Comparison of ENCODE assay signal across 25 cellular contexts in the genomic region with DNA sequence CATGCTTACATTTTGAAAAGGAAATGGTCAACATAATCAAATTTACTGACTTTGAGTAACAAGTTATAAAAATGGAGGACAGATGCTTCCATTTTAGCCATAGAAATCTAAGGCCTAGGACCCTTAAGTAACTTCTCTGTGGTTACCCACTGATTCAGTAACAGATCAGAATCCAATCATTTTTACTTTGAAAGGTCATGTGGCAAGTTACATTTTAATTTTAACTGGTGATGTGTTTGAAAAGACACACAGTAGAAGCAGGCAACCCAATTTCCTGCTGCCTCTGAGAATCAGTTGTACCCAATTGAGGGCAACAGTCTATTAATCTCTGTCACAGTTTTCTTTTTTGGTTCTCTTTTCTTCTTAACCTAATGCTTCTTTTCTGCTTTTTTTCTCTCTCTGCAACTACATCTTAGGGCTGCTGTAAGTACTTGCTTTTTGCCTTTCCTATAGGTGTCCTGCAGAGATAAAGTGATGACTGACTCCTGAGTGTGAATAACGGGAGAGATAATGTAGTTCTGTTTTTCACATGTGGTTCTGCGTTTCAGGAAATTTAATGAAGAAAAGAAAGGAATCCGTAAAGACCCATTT. TPM values are rescaled to one million over a fixed set of nuclear protein-coding genes. Genes with fewer than 3 reads are reported as not detected.
A peak's percentile ranks its signal among the peaks of the same experiment; 100 is the strongest.
DNase-seq lines count a peak whose midpoint lies in the region; ATAC-seq and TF ChIP-seq lines count a peak whose summit lies in the region.
"Had no signal": no experiment of that assay in that cellular context is flagged by ENCODE, and none has a peak within 500 bp of the region (broad histone marks: within the 10 kb centered on the region; RNA-seq: fewer than 3 reads in every experiment).

No MANE protein-coding gene starts in this region.

- H3K27ac ChIP-seq in OCI-LY7 (ENCODE audit: low read depth, low read length, poor library complexity, severe bottlenecking) (peak overlapping the region; percentile 47), endodermal cell (ENCODE audit: low read depth, low read length) (no peak overlapping the region)
- H3K27ac ChIP-seq: C4-2B, right atrium auricular region, upper lobe of left lung had no signal

- H3K4me3 Mint-ChIP-seq in endodermal cell = no peak overlapping the region
- H3K4me3 Mint-ChIP-seq in activated T-cell treated with anti-CD3 and anti-CD28 coated beads, Interleukin-2, amount 50 U/mL, for 72 hours = no peak overlapping the region
- no peak overlapping the region for H3K4me3 Mint-ChIP-seq in stimulated activated naive B cell treated with anti-CD40 and anti-IgM and Interleukin-4, amounts not matched to agents 10 μg/mL and 1 μg/mL and 100 μg/mL, for 72 hours
- H3K4me3 Mint-ChIP-seq: activated B cell treated with CpG ODN at 0.5 μM for 24 hours had no signal

- BruUV-seq in OCI-LY7 (replicated peaks; lab: Mats Ljungman, UMichigan) = no TSS peak

- peaks cover 22% of the 10 kb centered on the region for H3K4me1 Mint-ChIP-seq in endodermal cell
- peaks cover 39% of the 10 kb centered on the region for H3K4me1 Mint-ChIP-seq in activated T-cell treated with anti-CD3 and anti-CD28 coated beads, Interleukin-2, amount 50 U/mL, for 72 hours (ENCODE audit: low read depth)
- peaks cover 9 to 26% of the 10 kb centered on the region in 2 donors for H3K4me1 Mint-ChIP-seq in stimulated activated naive B cell treated with anti-CD40 and anti-IgM and Interleukin-4, amounts not matched to agents 10 μg/mL and 1 μg/mL and 100 μg/mL, for 72 hours

- H2AFZ ChIP-seq in OCI-LY7 (ENCODE audit: low read length) = no peak overlapping the region

- intact Hi-C loops in OCI-LY7 (cut with micrococcal nuclease; ENCODE audit: unreplicated experiment) = loop anchor here (10.0 kb wide), 3 partner anchors 196 to 1016 kb away; partner anchors contain the start of genes C15orf61 and SMAD6

- ATAC-seq in activated T-cell treated with anti-CD3 and anti-CD28 coated beads, Interleukin-2, amount 50 U/mL, for 72 hours (replicated peaks in 1 of 2) = no peak
- ATAC-seq in GM18867 (IDR thresholded peaks at IDR 0.05; ENCODE audit: unreplicated experiment) = no peak
- ATAC-seq in stimulated activated naive B cell treated with anti-CD40 and anti-IgM and Interleukin-4, amounts not matched to agents 10 μg/mL and 1 μg/mL and 100 μg/mL, for 72 hours (replicated peaks) = no peak
- ATAC-seq: activated T-helper 17 cell treated with anti-CD3 and anti-CD28 coated beads, Interleukin-2, amount 50 U/mL, for 72 hours; PC-3 had no signal

- H3K4me3 ChIP-seq in OCI-LY7 (ENCODE audit: low read depth, low read length, poor library complexity, severe bottlenecking) = no peak overlapping the region
- no peak overlapping the region for H3K4me3 ChIP-seq in endodermal cell (ENCODE audit: low read length)
- H3K4me3 ChIP-seq: right atrium auricular region, upper lobe of left lung had no signal

- no peak overlapping the region for H3K9ac ChIP-seq in endodermal cell (ENCODE audit: extremely low read depth, low read length, poor library complexity, severe bottlenecking)

- H3K27ac Mint-ChIP-seq in endodermal cell = peak overlapping the region; percentile 2
- H3K27ac Mint-ChIP-seq in activated T-cell treated with anti-CD3 and anti-CD28 coated beads, Interleukin-2, amount 50 U/mL, for 72 hours = no peak overlapping the region
- H3K27ac Mint-ChIP-seq in stimulated activated naive B cell treated with anti-CD40 and anti-IgM and Interleukin-4, amounts not matched to agents 10 μg/mL and 1 μg/mL and 100 μg/mL, for 72 hours = no peak overlapping the region
- H3K27ac Mint-ChIP-seq: activated B cell treated with CpG ODN at 0.5 μM for 24 hours had no signal

- POLR2A ChIA-PET in OCI-LY7 (lab: Charles Lee) = no interaction called here

- no peaks in the 10 kb centered on the region for H3K27me3 Mint-ChIP-seq in endodermal cell (ENCODE audit: insufficient read depth)
- H3K27me3 Mint-ChIP-seq in activated T-cell treated with anti-CD3 and anti-CD28 coated beads, Interleukin-2, amount 50 U/mL, for 72 hours (ENCODE audit: low read depth) = no peaks in the 10 kb centered on the region
- no peaks in the 10 kb centered on the region for H3K27me3 Mint-ChIP-seq in stimulated activated naive B cell treated with anti-CD40 and anti-IgM and Interleukin-4, amounts not matched to agents 10 μg/mL and 1 μg/mL and 100 μg/mL, for 72 hours
- H3K27me3 Mint-ChIP-seq: activated B cell treated with CpG ODN at 0.5 μM for 24 hours; activated naive CD4-positive, alpha-beta T cell treated with anti-CD3 and anti-CD28 coated beads, Interleukin-2, amount 50 U/mL, for 24 hours; activated T-helper 17 cell treated with anti-CD3 and anti-CD28 coated beads, Interleukin-2, amount 50 U/mL, for 72 hours had no signal

- peaks cover 26% of the 10 kb centered on the region for H3K36me3 Mint-ChIP-seq in endodermal cell (ENCODE audit: low read depth)
- H3K36me3 Mint-ChIP-seq in activated T-cell treated with anti-CD3 and anti-CD28 coated beads, Interleukin-2, amount 50 U/mL, for 72 hours (ENCODE audit: insufficient read depth in 2 of 2) = peaks cover 9 to 20% of the 10 kb centered on the region in 2 donors
- peaks cover 8 to 15% of the 10 kb centered on the region in 2 donors for H3K36me3 Mint-ChIP-seq in stimulated activated naive B cell treated with anti-CD40 and anti-IgM and Interleukin-4, amounts not matched to agents 10 μg/mL and 1 μg/mL and 100 μg/mL, for 72 hours

- WGBS in endodermal cell (ENCODE audit: insufficient coverage in 1 of 2, insufficient read length in 1 of 2), 2 experiments = 92 to 100% methylated on average over 1 to 3 of the region's 3 CpGs

- H3K27me3 ChIP-seq in endodermal cell (ENCODE audit: control insufficient read depth, insufficient read depth, low read length, poor library complexity, severe bottlenecking) = no peaks in the 10 kb centered on the region
- H3K27me3 ChIP-seq: right atrium auricular region, upper lobe of left lung had no signal

- H3K36me3 ChIP-seq in OCI-LY7 (ENCODE audit: insufficient read depth, low read length) (peaks cover 57% of the 10 kb centered on the region), endodermal cell (ENCODE audit: control insufficient read depth, insufficient read depth, low read length) (peaks cover 40% of the 10 kb centered on the region)
- H3K36me3 ChIP-seq: upper lobe of left lung had no signal

- H3K9me3 ChIP-seq in OCI-LY7 (ENCODE audit: low read length) (no peaks in the 10 kb centered on the region), endodermal cell (ENCODE audit: control insufficient read depth, low read length) (no peaks in the 10 kb centered on the region)
- H3K9me3 ChIP-seq: right atrium auricular region, upper lobe of left lung had no signal

- H3K79me2 ChIP-seq in OCI-LY7 (ENCODE audit: insufficient read depth, low read depth, low read length) = peaks cover 60% of the 10 kb centered on the region

- H4K20me1 ChIP-seq in OCI-LY7 (ENCODE audit: insufficient read depth, low read length) = peaks cover 9% of the 10 kb centered on the region

- in situ Hi-C loops in ACHN (cut with HindIII; ENCODE audit: low pct_ligation_motif_present, low pct_unique_long_range_greater_than_20kb, low sequenced_read_pairs) (no loop called here), Caki2 (cut with HindIII; ENCODE audit: low pct_unique_long_range_greater_than_20kb, low sequenced_read_pairs) (no loop called here)

- no peaks in the 10 kb centered on the region for H3K9me2 ChIP-seq in OCI-LY7 (ENCODE audit: insufficient read depth, low read length)

- DNase-seq in ACHN = peak; percentile 71
- DNase-seq in Caki2 (ENCODE audit: low read depth) = peak; percentile 4
- peak; percentile 34 for DNase-seq in OCI-LY7 (ENCODE audit: low spot score)
- DNase-seq in endodermal cell = no peak
- DNase-seq in activated T-cell treated with anti-CD3 and anti-CD28 coated beads, Interleukin-2, amount 50 U/mL, for 72 hours = no peak
- no peak for DNase-seq in globus pallidus (ENCODE audit: low spot score)
- no peak for DNase-seq in stimulated activated naive B cell treated with anti-CD40 and anti-IgM and Interleukin-4, amounts not matched to agents 10 μg/mL and 1 μg/mL and 100 μg/mL, for 72 hours
- DNase-seq: activated B cell treated with CpG ODN at 0.5 μM for 24 hours; DMS79 treated with DMSO at 0.1 percent for 48 hours; GOT3; mammary epithelial cell; NCI-H2081; NCI-H524 treated with DMSO at 0.1 percent for 48 hours; PC-3; SHP77; small intestine; stimulated activated naive CD4-positive, alpha-beta T cell; upper lobe of left lung had no signal

- no peaks in the 10 kb centered on the region for H3K9me3 Mint-ChIP-seq in endodermal cell
- H3K9me3 Mint-ChIP-seq in activated T-cell treated with anti-CD3 and anti-CD28 coated beads, Interleukin-2, amount 50 U/mL, for 72 hours = no peaks in the 10 kb centered on the region
- H3K9me3 Mint-ChIP-seq in stimulated activated naive B cell treated with anti-CD40 and anti-IgM and Interleukin-4, amounts not matched to agents 10 μg/mL and 1 μg/mL and 100 μg/mL, for 72 hours = no peaks in the 10 kb centered on the region
- H3K9me3 Mint-ChIP-seq: activated B cell treated with CpG ODN at 0.5 μM for 24 hours; activated naive CD4-positive, alpha-beta T cell treated with anti-CD3 and anti-CD28 coated beads, Interleukin-2, amount 50 U/mL, for 24 hours; activated T-helper 17 cell treated with anti-CD3 and anti-CD28 coated beads, Interleukin-2, amount 50 U/mL, for 72 hours had no signal

- H3K4me2 ChIP-seq in OCI-LY7 (ENCODE audit: low read length) = peak overlapping the region; percentile 41

- TF ChIP-seq CTCF in OCI-LY7 (conservative IDR thresholded peaks at IDR 0.05; ENCODE audit: low read length) (no peak), endodermal cell (conservative IDR thresholded peaks at IDR 0.05) (no peak)

- CTCF ChIA-PET in OCI-LY7 (lab: Charles Lee; ENCODE audit: unreplicated experiment) = no interaction called here

- peaks cover 19% of the 10 kb centered on the region for H3K4me1 ChIP-seq in OCI-LY7 (ENCODE audit: insufficient read depth, low read length, poor library complexity, severe bottlenecking)
- no peaks in the 10 kb centered on the region for H3K4me1 ChIP-seq in endodermal cell (ENCODE audit: control insufficient read depth, insufficient read depth, low read length)

RNA-seq across cellular contexts. Expression of gene ZWILCH, which starts 3.3 kb away (rescaled TPM):
- 20.0 and 42.1 TPM in 2 replicates for total RNA-seq in Caki2 (2014; rRNA removed; shearing (Covaris generic); ENCODE audit: low replicate concordance)
- 36.9 and 37.4 TPM in 2 replicates for total RNA-seq in OCI-LY7 (2014; rRNA removed; shearing (Covaris generic))
- 49.0 and 50.2 TPM in 2 replicates for total RNA-seq in OCI-LY7 (2022)
- 10 to 100 TPM; 37.3 to 44.2 TPM for total RNA-seq in endodermal cell
- 41.3 TPM for polyA plus RNA-seq in endodermal cell (2013, experiment 1 of 2)
- polyA plus RNA-seq in endodermal cell (2013, experiment 2 of 2) = 36.1 TPM
- 10 to 100 TPM; 25.0 to 25.1 TPM for total RNA-seq in activated T-cell treated with anti-CD3 and anti-CD28 coated beads, Interleukin-2, amount 50 U/mL, for 72 hours

RNA-seq across cellular contexts. Expression of gene RPL4, which starts 3.7 kb away (rescaled TPM):
- 5,634 and 5,951 TPM in 2 replicates for total RNA-seq in Caki2 (2014; rRNA removed; shearing (Covaris generic); ENCODE audit: low replicate concordance)
- total RNA-seq in OCI-LY7 (2014; rRNA removed; shearing (Covaris generic)) = 5,185 and 5,381 TPM in 2 replicates
- total RNA-seq in OCI-LY7 (2022) (4,316 and 4,489 TPM in 2 replicates), endodermal cell (1,000 to 10,000 TPM; 2,700 to 3,227 TPM)
- polyA plus RNA-seq in endodermal cell (2013, experiment 1 of 2) = 4,331 TPM
- 4,059 TPM for polyA plus RNA-seq in endodermal cell (2013, experiment 2 of 2)
- 1,000 to 10,000 TPM; 4,175 to 4,250 TPM for total RNA-seq in activated T-cell treated with anti-CD3 and anti-CD28 coated beads, Interleukin-2, amount 50 U/mL, for 72 hours

RNA-seq across cellular contexts. Expression of gene SNAPC5, which starts 10.8 kb away (rescaled TPM):
- total RNA-seq in Caki2 (2014; rRNA removed; shearing (Covaris generic); ENCODE audit: low replicate concordance) = 73.8 and 108 TPM in 2 replicates
- total RNA-seq in OCI-LY7 (2014; rRNA removed; shearing (Covaris generic)) = 30.7 and 32.6 TPM in 2 replicates
- total RNA-seq in OCI-LY7 (2022) (25.7 and 26.5 TPM in 2 replicates), endodermal cell (10 to 100 TPM; 25.4 to 27.4 TPM)
- 22.0 TPM for polyA plus RNA-seq in endodermal cell (2013, experiment 1 of 2)
- polyA plus RNA-seq in endodermal cell (2013, experiment 2 of 2) = 25.3 TPM
- 10 to 100 TPM; 29.9 to 32.2 TPM for total RNA-seq in activated T-cell treated with anti-CD3 and anti-CD28 coated beads, Interleukin-2, amount 50 U/mL, for 72 hours

RNA-seq across cellular contexts. Expression of gene LCTL, which starts 57.4 kb away (rescaled TPM):
- total RNA-seq in Caki2 (2014; rRNA removed; shearing (Covaris generic); ENCODE audit: low replicate concordance) = not detected in 2 replicates
- total RNA-seq in OCI-LY7 (2014; rRNA removed; shearing (Covaris generic)) = not detected in 2 replicates
- not detected in 2 replicates for total RNA-seq in OCI-LY7 (2022)
- total RNA-seq in endodermal cell = under 1 TPM; 0.51 to 0.77 TPM
- polyA plus RNA-seq in endodermal cell (2013, experiment 1 of 2) = 2.2 TPM
- polyA plus RNA-seq in endodermal cell (2013, experiment 2 of 2) = 4.4 TPM
- total RNA-seq in activated T-cell treated with anti-CD3 and anti-CD28 coated beads, Interleukin-2, amount 50 U/mL, for 72 hours = not detected
- total RNA-seq: activated B cell treated with CpG ODN at 0.5 μM for 24 hours; activated T-helper 17 cell treated with anti-CD3 and anti-CD28 coated beads, Interleukin-2, amount 50 U/mL, for 72 hours; MCF 10A; mucosa of gallbladder; PC-3; right atrium auricular region; upper lobe of left lung had no signal
- polyA plus RNA-seq: small intestine had no signal

Comparison
In these comparisons a context has a peak if more than half of its experiments do, and no peak if none do; other contexts are left out.
1. DNase-seq: peak in ACHN (single experiment), Caki2 (single experiment) and OCI-LY7 (single experiment); none in endodermal cell (single experiment), activated T-cell treated with anti-CD3 and anti-CD28 coated beads, Interleukin-2, amount 50 U/mL, for 72 hours (0 of 2), globus pallidus (single experiment) and stimulated activated naive B cell treated with anti-CD40 and anti-IgM and Interleukin-4, amounts not matched to agents 10 μg/mL and 1 μg/mL and 100 μg/mL, for 72 hours (single experiment).